ENCODE assay signal across 13 cellular contexts in the genomic region with DNA sequence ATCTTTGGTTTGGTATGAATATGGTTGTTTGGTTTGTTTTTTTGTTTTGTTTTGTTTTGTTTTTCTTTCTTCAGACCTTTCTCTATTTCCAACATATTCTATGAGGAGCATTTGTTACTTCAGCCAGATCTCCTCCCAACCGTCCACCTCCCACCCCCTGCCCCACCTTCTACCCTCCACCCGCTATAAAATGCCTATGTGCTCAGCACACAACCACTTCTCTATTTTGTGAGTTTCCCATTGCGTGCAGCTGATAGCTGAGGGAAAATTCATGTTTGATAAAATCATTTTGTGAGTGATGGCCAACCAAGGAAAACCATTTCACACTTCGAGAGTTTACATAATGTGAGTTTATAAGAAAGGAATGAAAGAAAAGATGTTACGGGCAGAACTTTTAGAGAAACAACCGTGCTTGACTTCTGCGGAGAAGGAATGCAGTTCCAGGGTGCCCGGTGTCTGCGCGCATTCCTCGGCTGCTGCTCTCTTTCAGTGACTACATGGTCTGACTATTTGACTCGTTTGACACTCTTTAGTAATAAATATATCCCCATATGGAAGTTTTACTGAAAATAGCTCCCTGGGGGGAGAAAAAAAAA.
DNase-seq lines count a peak whose midpoint lies in the region; ATAC-seq and TF ChIP-seq lines count a peak whose summit lies in the region.
"Had no signal": no experiment of that assay in that cellular context is flagged by ENCODE, and none has a peak within 500 bp of the region (broad histone marks: within the 10 kb centered on the region; RNA-seq: fewer than 3 reads in every experiment).

No MANE protein-coding gene starts in this region.

- peak overlapping the region; percentile 98 for H3K27ac Mint-ChIP-seq in mesothelial cell of epicardium
- no peak overlapping the region for H3K27ac Mint-ChIP-seq in activated naive CD4-positive, alpha-beta T cell treated with anti-CD3 and anti-CD28 coated beads, Interleukin-2, amount 10 ng/mL, durations not matched to agents 7 days and 5 days
- H3K27ac Mint-ChIP-seq in activated CD4-positive, alpha-beta T cell treated with anti-CD3 and anti-CD28 coated beads for 36 hours: no peak overlapping the region
- H3K27ac Mint-ChIP-seq: naive thymus-derived CD8-positive, alpha-beta T cell had no signal

- no TSS peak for BruUV-seq in PC-3 (replicated peaks; lab: Mats Ljungman, UMichigan)

- no peaks in the 10 kb centered on the region for H3K9me2 ChIP-seq in PC-3 (replicated peaks; ENCODE audit: low read length)

- no peaks in the 10 kb centered on the region for H4K20me1 ChIP-seq in PC-3 (ENCODE audit: low read length)

- H3K4me1 Mint-ChIP-seq in mesothelial cell of epicardium: peaks cover 40% of the 10 kb centered on the region
- H3K4me1 Mint-ChIP-seq in activated naive CD4-positive, alpha-beta T cell treated with anti-CD3 and anti-CD28 coated beads, Interleukin-2, amount 10 ng/mL, durations not matched to agents 7 days and 5 days: no peaks in the 10 kb centered on the region
- no peaks in the 10 kb centered on the region for H3K4me1 Mint-ChIP-seq in activated CD4-positive, alpha-beta T cell treated with anti-CD3 and anti-CD28 coated beads for 36 hours
- H3K4me1 Mint-ChIP-seq: naive thymus-derived CD8-positive, alpha-beta T cell had no signal

- no peak overlapping the region for H2AFZ ChIP-seq in PC-3 (ENCODE audit: low read length)

- H3K79me2 ChIP-seq in PC-3 (ENCODE audit: low read length): no peaks in the 10 kb centered on the region

- ATAC-seq in PC-3: no peak
- no peak for ATAC-seq in activated CD4-positive, alpha-beta T cell treated with anti-CD3 and anti-CD28 coated beads for 36 hours
- no peak for ATAC-seq in stimulated activated naive CD8-positive, alpha-beta T cell treated with anti-CD3 and anti-CD28 coated beads, Interleukin-15, Interleukin-2, amounts not matched to agents 100 U/mL and 50 U/mL, for 24 hours
- ATAC-seq: naive thymus-derived CD8-positive, alpha-beta T cell had no signal

- no peak overlapping the region for H3K9ac ChIP-seq in PC-3 (ENCODE audit: low read length)

- no peaks in the 10 kb centered on the region for H3F3A ChIP-seq in PC-3 (ENCODE audit: low read length, unreplicated experiment)

- no peaks in the 10 kb centered on the region for H3K27me3 Mint-ChIP-seq in mesothelial cell of epicardium (ENCODE audit: low read depth)
- H3K27me3 Mint-ChIP-seq in activated naive CD4-positive, alpha-beta T cell treated with anti-CD3 and anti-CD28 coated beads, Interleukin-2, amount 10 ng/mL, durations not matched to agents 7 days and 5 days: peaks cover 17% of the 10 kb centered on the region
- H3K27me3 Mint-ChIP-seq in activated CD4-positive, alpha-beta T cell treated with anti-CD3 and anti-CD28 coated beads for 36 hours: peaks cover 11% of the 10 kb centered on the region

- H3K9me3 ChIP-seq in PC-3 (ENCODE audit: low read length): no peaks in the 10 kb centered on the region
- H3K9me3 ChIP-seq: heart right ventricle, SJCRH30 had no signal

- DNase-seq in AG04449 (ENCODE audit: low read depth, low spot score) (peak; percentile 96), KBM-7 (peak; percentile 47), dedifferentiated amniotic fluid mesenchymal stem cell (ENCODE audit: extremely low spot score) (peak; percentile 81), mesothelial cell of epicardium (ENCODE audit: low spot score in 2 of 2, unreplicated experiment in 2 of 2) (peak; percentile 42 to 66), PC-3 (no peak)
- DNase-seq in activated naive CD4-positive, alpha-beta T cell treated with anti-CD3 and anti-CD28 coated beads, Interleukin-2, amount 10 ng/mL, durations not matched to agents 7 days and 5 days: no peak
- DNase-seq in activated CD4-positive, alpha-beta T cell treated with anti-CD3 and anti-CD28 coated beads for 36 hours: no peak
- no peak for DNase-seq in stimulated activated naive CD8-positive, alpha-beta T cell treated with anti-CD3 and anti-CD28 coated beads, Interleukin-15, Interleukin-2, amounts not matched to agents 100 U/mL and 50 U/mL, for 24 hours
- DNase-seq: activated CD8-positive, alpha-beta memory T cell treated with anti-CD3 and anti-CD28 coated beads, Interleukin-2, amount 50 U/mL, for 48 hours; heart right ventricle; naive thymus-derived CD8-positive, alpha-beta T cell; NCI-H2171; SJCRH30 had no signal

- no peaks in the 10 kb centered on the region for H3K27me3 ChIP-seq in PC-3 (ENCODE audit: low read length)
- H3K27me3 ChIP-seq: heart right ventricle, SJCRH30 had no signal

- POLR2A ChIA-PET in AG04449 (lab: Yijun Ruan, JAX) (interaction anchor here (0.6 to 1.6 kb wide), 5 partner anchors 32 to 834 kb away, joined by 3 to 4 read pairs (median 3); no protein-coding TSS in a partner anchor), PC-3 (lab: Charles Lee; ENCODE audit: unreplicated experiment) (no interaction called here)
- POLR2A ChIA-PET in activated CD4-positive, alpha-beta T cell treated with anti-CD3 and anti-CD28 coated beads for 36 hours (lab: Charles Lee): no interaction called here

- TF ChIP-seq CTCF in AG04449 (IDR thresholded peaks at IDR 0.05; ENCODE audit: insufficient read depth, low read length, missing control alignments) (no peak), mesothelial cell of epicardium (IDR thresholded peaks at IDR 0.05; ENCODE audit: unreplicated experiment) (no peak), PC-3 (conservative IDR thresholded peaks at IDR 0.05; ENCODE audit: low read depth, low read length) (no peak)

- no peak overlapping the region for H3K4me2 ChIP-seq in PC-3 (ENCODE audit: low read length)

- peak overlapping the region; percentile 59 for H3K4me3 Mint-ChIP-seq in mesothelial cell of epicardium
- H3K4me3 Mint-ChIP-seq in activated naive CD4-positive, alpha-beta T cell treated with anti-CD3 and anti-CD28 coated beads, Interleukin-2, amount 10 ng/mL, durations not matched to agents 7 days and 5 days: no peak overlapping the region
- no peak overlapping the region for H3K4me3 Mint-ChIP-seq in activated CD4-positive, alpha-beta T cell treated with anti-CD3 and anti-CD28 coated beads for 36 hours
- H3K4me3 Mint-ChIP-seq: naive thymus-derived CD8-positive, alpha-beta T cell had no signal

- H3K4me3 ChIP-seq in AG04449 (ENCODE audit: low read depth, low read length): no peak overlapping the region
- H3K4me3 ChIP-seq in PC-3 (ENCODE audit: low read length): no peak overlapping the region
- H3K4me3 ChIP-seq: SJCRH30 had no signal

- in situ Hi-C loops in KBM-7 (cut with MboI; ENCODE audit: low pct_unique_long_range_greater_than_20kb, low sequenced_read_pairs): no loop called here

- H3K9me3 Mint-ChIP-seq in mesothelial cell of epicardium: peaks cover 7% of the 10 kb centered on the region
- H3K9me3 Mint-ChIP-seq in activated naive CD4-positive, alpha-beta T cell treated with anti-CD3 and anti-CD28 coated beads, Interleukin-2, amount 10 ng/mL, durations not matched to agents 7 days and 5 days: no peaks in the 10 kb centered on the region
- H3K9me3 Mint-ChIP-seq in activated CD4-positive, alpha-beta T cell treated with anti-CD3 and anti-CD28 coated beads for 36 hours (ENCODE audit: low read depth): no peaks in the 10 kb centered on the region

- H3K27ac ChIP-seq in PC-3 (ENCODE audit: low read length): no peak overlapping the region
- H3K27ac ChIP-seq: heart right ventricle, SJCRH30 had no signal

- H3K36me3 ChIP-seq in PC-3 (ENCODE audit: low read depth, low read length): no peaks in the 10 kb centered on the region
- H3K36me3 ChIP-seq: heart right ventricle, SJCRH30 had no signal

- H3K4me1 ChIP-seq in PC-3 (ENCODE audit: insufficient read depth, low read length): no peaks in the 10 kb centered on the region
- H3K4me1 ChIP-seq: SJCRH30 had no signal

- intact Hi-C loops in PC-3 (cut with micrococcal nuclease): no loop called here
- intact Hi-C loops in activated CD4-positive, alpha-beta T cell treated with anti-CD3 and anti-CD28 coated beads for 36 hours (cut with DNase I, micrococcal nuclease): no loop called here

- CTCF ChIA-PET in AG04449 (lab: Yijun Ruan, JAX): no interaction called here
- CTCF ChIA-PET in PC-3 (lab: Charles Lee): no interaction called here
- CTCF ChIA-PET in activated naive CD4-positive, alpha-beta T cell treated with anti-CD3 and anti-CD28 coated beads, Interleukin-2, amount 10 ng/mL, durations not matched to agents 7 days and 5 days (lab: Charles Lee): no interaction called here
- CTCF ChIA-PET in activated CD4-positive, alpha-beta T cell treated with anti-CD3 and anti-CD28 coated beads for 36 hours (lab: Charles Lee): interaction anchor here (0.6 kb wide), 1 partner anchor 400 kb away, joined by 3 read pairs; no protein-coding TSS in a partner anchor

- no peaks in the 10 kb centered on the region for H3K36me3 Mint-ChIP-seq in mesothelial cell of epicardium
- H3K36me3 Mint-ChIP-seq in activated naive CD4-positive, alpha-beta T cell treated with anti-CD3 and anti-CD28 coated beads, Interleukin-2, amount 10 ng/mL, durations not matched to agents 7 days and 5 days: no peaks in the 10 kb centered on the region
- no peaks in the 10 kb centered on the region for H3K36me3 Mint-ChIP-seq in activated CD4-positive, alpha-beta T cell treated with anti-CD3 and anti-CD28 coated beads for 36 hours (ENCODE audit: low read depth)
- H3K36me3 Mint-ChIP-seq: naive thymus-derived CD8-positive, alpha-beta T cell had no signal

Comparison
In these comparisons a context has a peak if more than half of its experiments do, and no peak if none do; other contexts are left out.
1. DNase-seq: peak in AG04449 (single experiment), KBM-7 (single experiment), dedifferentiated amniotic fluid mesenchymal stem cell (single experiment) and mesothelial cell of epicardium (2 of 2); none in PC-3 (single experiment), activated naive CD4-positive, alpha-beta T cell treated with anti-CD3 and anti-CD28 coated beads, Interleukin-2, amount 10 ng/mL, durations not matched to agents 7 days and 5 days (single experiment), activated CD4-positive, alpha-beta T cell treated with anti-CD3 and anti-CD28 coated beads for 36 hours (single experiment) and stimulated activated naive CD8-positive, alpha-beta T cell treated with anti-CD3 and anti-CD28 coated beads, Interleukin-15, Interleukin-2, amounts not matched to agents 100 U/mL and 50 U/mL, for 24 hours (single experiment).